Comparison of ENCODE assay signal across 1 cellular context in genomic region chr3:172310361-172310760, GRCh38.
TF ChIP-seq lines count a peak whose summit lies in the region.

No MANE protein-coding gene starts in this region.

TF ChIP-seq in SK-N-SH treated with all-trans-retinoic acid at 6 μM for 48 hours, 23 proteins besides CTCF, POLR2A, EP300 and RAD21 (continued from another document):
- TF ChIP-seq, protein P1, sequence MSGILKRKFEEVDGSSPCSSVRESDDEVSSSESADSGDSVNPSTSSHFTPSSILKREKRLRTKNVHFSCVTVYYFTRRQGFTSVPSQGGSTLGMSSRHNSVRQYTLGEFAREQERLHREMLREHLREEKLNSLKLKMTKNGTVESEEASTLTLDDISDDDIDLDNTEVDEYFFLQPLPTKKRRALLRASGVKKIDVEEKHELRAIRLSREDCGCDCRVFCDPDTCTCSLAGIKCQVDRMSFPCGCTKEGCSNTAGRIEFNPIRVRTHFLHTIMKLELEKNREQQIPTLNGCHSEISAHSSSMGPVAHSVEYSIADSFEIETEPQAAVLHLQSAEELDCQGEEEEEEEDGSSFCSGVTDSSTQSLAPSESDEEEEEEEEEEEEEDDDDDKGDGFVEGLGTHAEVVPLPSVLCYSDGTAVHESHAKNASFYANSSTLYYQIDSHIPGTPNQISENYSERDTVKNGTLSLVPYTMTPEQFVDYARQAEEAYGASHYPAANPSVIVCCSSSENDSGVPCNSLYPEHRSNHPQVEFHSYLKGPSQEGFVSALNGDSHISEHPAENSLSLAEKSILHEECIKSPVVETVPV (CRISPR knock-in tag; IDR thresholded peaks at IDR 0.05): no peak
- TF ChIP-seq ZNF70 (CRISPR knock-in tag; IDR thresholded peaks at IDR 0.05) (no peak), TCF4 (CRISPR knock-in tag; IDR thresholded peaks at IDR 0.05; ENCODE audit: borderline replicate concordance) (no peak), SNAI2 (CRISPR knock-in tag; IDR thresholded peaks at IDR 0.05) (no peak), ARNTL (CRISPR knock-in tag; IDR thresholded peaks at IDR 0.05; ENCODE audit: borderline replicate concordance, low read depth) (no peak)
